Comparison of ENCODE assay signal across 26 cellular contexts in the genomic region with DNA sequence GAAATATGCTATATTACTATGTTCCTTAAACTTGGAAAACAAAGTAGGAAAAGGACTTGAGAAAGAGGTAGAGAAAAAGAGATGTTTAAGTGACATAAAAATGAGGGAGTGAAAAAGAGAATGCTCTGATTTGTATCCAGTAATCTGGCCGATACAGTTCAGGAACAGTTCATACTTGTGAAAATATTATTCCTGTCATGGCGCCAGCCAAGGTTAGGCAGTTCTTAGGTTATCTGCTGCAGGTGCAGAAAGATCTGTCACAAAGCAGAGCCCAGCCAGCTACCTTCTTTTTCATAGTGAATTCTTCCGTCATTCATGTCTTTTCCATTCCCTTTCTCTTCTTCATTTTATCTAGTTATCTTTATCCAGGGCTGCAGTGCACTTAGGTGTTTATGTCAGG.
"Had no signal": no experiment of that assay in that cellular context is flagged by ENCODE, and none has a peak within 500 bp of the region (broad histone marks: within the 10 kb centered on the region; RNA-seq: fewer than 3 reads in every experiment).

No MANE protein-coding gene starts in this region.

- ATAC-seq: K562 had no signal

- DNase-seq: Karpas-422, MM.1S, MV-4-11, NCI-H1092, NCI-H1105, NCI-H1417 treated with DMSO at 0.1 percent for 48 hours, NCI-H1436 treated with DMSO at 0.1 percent for 48 hours, NCI-H1694 treated with DMSO at 0.1 percent for 48 hours, NCI-H187 treated with DMSO at 0.1 percent for 48 hours, NCI-H2029, NCI-H2081, NCI-H2171 treated with DMSO at 0.1 percent for 48 hours, NCI-H2227 treated with DMSO at 0.1 percent for 48 hours, NCI-H345, NCI-H446, NCI-H510A treated with DMSO at 0.1 percent for 48 hours, NCI-H524 treated with DMSO at 0.1 percent for 48 hours, NCI-H526 treated with DMSO at 0.1 percent for 48 hours, NCI-H774, Peyer's patch, Right ventricle myocardium superior, RPMI8226, SHP77 treated with DMSO at 0.1 percent for 48 hours, SK-N-SH, SW 1271 had no signal
